Comparison of ENCODE assay signal across 8 cellular contexts in the genomic region with DNA sequence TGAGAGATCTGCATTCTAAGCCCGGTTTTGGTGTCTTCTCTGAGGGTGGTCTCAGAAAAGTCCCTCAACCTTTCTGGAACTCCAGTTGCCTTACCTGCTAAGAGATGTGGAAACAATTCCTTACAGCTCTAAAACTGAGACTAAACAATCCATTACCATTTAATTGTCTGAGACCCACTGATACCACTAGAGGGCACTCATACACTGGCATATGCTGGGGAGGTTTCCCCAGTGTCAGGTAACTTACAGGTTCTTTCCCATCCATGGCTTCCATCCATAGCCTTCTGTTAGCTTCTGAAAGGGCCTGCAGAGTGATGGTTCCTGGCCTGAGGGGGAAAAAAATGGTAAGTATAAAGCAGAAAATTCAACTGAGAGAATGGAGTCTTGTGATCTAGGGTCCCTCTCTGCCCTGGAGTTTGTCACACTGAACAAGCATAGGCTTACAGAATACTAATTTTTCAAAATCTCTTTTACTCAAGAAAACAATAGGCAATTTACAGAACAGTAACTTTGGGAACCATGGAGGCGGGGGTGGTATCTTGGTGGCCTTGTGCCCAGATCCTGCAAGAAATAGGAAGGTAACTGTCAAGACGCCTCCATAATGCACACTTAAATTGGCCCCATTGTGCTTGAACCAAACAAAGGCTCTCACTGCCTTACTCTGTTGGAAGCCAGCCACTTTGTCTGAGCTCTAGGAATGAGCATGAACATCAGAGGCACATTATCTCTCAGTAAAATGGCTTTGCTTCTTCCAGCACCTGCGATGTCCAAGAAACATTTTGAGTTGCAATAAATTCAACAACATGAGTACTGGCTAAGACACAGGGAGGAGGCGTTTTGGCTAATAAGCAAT.
DNase-seq lines count a peak whose midpoint lies in the region; ATAC-seq, FAIRE-seq and TF ChIP-seq lines count a peak whose summit lies in the region.

No MANE protein-coding gene starts in this region.

- peak; percentile 87 to 95 for TF ChIP-seq RAD21 in A549 (conservative IDR thresholded peaks at IDR 0.05 in 1 of 2, IDR thresholded peaks at IDR 0.05 in 1 of 2)

- WGBS in A549 (ENCODE audit: missing lambda C conversion rate) = 52% methylated on average over 5 of the region's 5 CpGs
- 52 to 58% methylated on average over 5 of the region's 5 CpGs for WGBS in pancreas, 2 donors

- POLR2A ChIA-PET in A549 (lab: Yijun Ruan, JAX) = interaction anchor here (0.6 to 1.0 kb wide), 2 partner anchors 301 to 340 kb away, joined by 3 to 4 read pairs; no protein-coding TSS in a partner anchor
- POLR2A ChIA-PET in activated CD4-positive, alpha-beta T cell treated with anti-CD3 and anti-CD28 coated beads, Interleukin-2, amount 10 ng/mL, durations not matched to agents 7 days and 5 days (lab: Charles Lee) = no interaction called here

- H3K36me3 Mint-ChIP-seq in activated CD4-positive, alpha-beta T cell treated with anti-CD3 and anti-CD28 coated beads, Interleukin-2, amount 10 ng/mL, durations not matched to agents 7 days and 5 days (ENCODE audit: low read depth) = no peaks in the 10 kb centered on the region

- no peaks in the 10 kb centered on the region for H3K9me3 Mint-ChIP-seq in activated CD4-positive, alpha-beta T cell treated with anti-CD3 and anti-CD28 coated beads, Interleukin-2, amount 10 ng/mL, durations not matched to agents 7 days and 5 days

- TF ChIP-seq POLR2A in A549 (IDR thresholded peaks at IDR 0.05; ENCODE audit: low read length) = no peak
- TF ChIP-seq POLR2A in H54 (IDR thresholded peaks at IDR 0.05; ENCODE audit: low read depth, low read length) = no peak

- no peaks in the 10 kb centered on the region for H3K9me3 ChIP-seq in A549
- no peaks in the 10 kb centered on the region for H3K9me3 ChIP-seq in pancreas

- no peak overlapping the region for H3K4me2 ChIP-seq in A549

- H3K4me1 ChIP-seq in A549 = no peaks in the 10 kb centered on the region
- H3K4me1 ChIP-seq in pancreas = no peaks in the 10 kb centered on the region

- no peak for TF ChIP-seq EP300 in A549 (IDR thresholded peaks at IDR 0.05)

- TF ChIP-seq CTCF in A549 (IDR thresholded peaks at IDR 0.05) (peak; percentile 82), foreskin fibroblast (IDR thresholded peaks at IDR 0.05; ENCODE audit: low read depth, low read length) (peak; percentile 31), pancreas (IDR thresholded peaks at IDR 0.05) (peak; percentile 57 to 69 (median 65))

- H3K27ac ChIP-seq in A549 (no peak overlapping the region), pancreas (no peak overlapping the region)

- intact Hi-C loops in pancreas (cut with DNase I) = no loop called here

- H3K27me3 ChIP-seq in pancreas = no peaks in the 10 kb centered on the region

- H3K36me3 ChIP-seq in pancreas = no peaks in the 10 kb centered on the region

- no peak overlapping the region for H3K4me3 Mint-ChIP-seq in activated CD4-positive, alpha-beta T cell treated with anti-CD3 and anti-CD28 coated beads, Interleukin-2, amount 10 ng/mL, durations not matched to agents 7 days and 5 days

- no peak overlapping the region for H3K4me3 ChIP-seq in A549
- H3K4me3 ChIP-seq in foreskin fibroblast (ENCODE audit: low read depth in 1 of 2, low read length in 2 of 2) = no peak overlapping the region
- no peak overlapping the region for H3K4me3 ChIP-seq in pancreas

- DNase-seq in A549 (ENCODE audit: low read depth in 1 of 2, low spot score in 1 of 2) (peak; percentile 40 to 71), EH (ENCODE audit: low read depth) (peak; percentile 47), H54 (ENCODE audit: insufficient read length, low spot score) (peak; percentile 40), NCI-H1105 treated with DMSO at 0.1 percent for 48 hours (lab: John Stamatoyannopoulos, UW) (peak; percentile 48), foreskin fibroblast (peak in 1 of 2 donors; percentile 60), pancreas (peak in 3 of 6 donors; percentile 7 to 40 (median 31))
- DNase-seq in activated CD4-positive, alpha-beta T cell treated with anti-CD3 and anti-CD28 coated beads, Interleukin-2, amount 10 ng/mL, durations not matched to agents 7 days and 5 days = peak; percentile 31

- peaks cover 3% of the 10 kb centered on the region for H3K27me3 Mint-ChIP-seq in activated CD4-positive, alpha-beta T cell treated with anti-CD3 and anti-CD28 coated beads, Interleukin-2, amount 10 ng/mL, durations not matched to agents 7 days and 5 days

- FAIRE-seq in A549 (lab: Jason Lieb, UNC) (peak; percentile 93), H54 (lab: Jason Lieb, UNC) (peak; percentile 90), pancreas (lab: Jason Lieb, UNC) (peak; percentile 65)

- no peak overlapping the region for H3K27ac Mint-ChIP-seq in activated CD4-positive, alpha-beta T cell treated with anti-CD3 and anti-CD28 coated beads, Interleukin-2, amount 10 ng/mL, durations not matched to agents 7 days and 5 days

- no peaks in the 10 kb centered on the region for H3K4me1 Mint-ChIP-seq in activated CD4-positive, alpha-beta T cell treated with anti-CD3 and anti-CD28 coated beads, Interleukin-2, amount 10 ng/mL, durations not matched to agents 7 days and 5 days

- ATAC-seq in A549 (peak; percentile 88 to 90), pancreas (peak; percentile 67 to 97 (median 91)), GM19035 (IDR thresholded peaks at IDR 0.05; ENCODE audit: unreplicated experiment) (no peak)

- CTCF ChIA-PET in A549 (lab: Yijun Ruan, JAX) = interaction anchor here (0.6 to 8.7 kb wide), 39 partner anchors 8 to 1732 kb away, joined by 3 to 61 read pairs (median 4); partner anchors contain the start of genes OPHN1 and YIPF6
- CTCF ChIA-PET in activated CD4-positive, alpha-beta T cell treated with anti-CD3 and anti-CD28 coated beads, Interleukin-2, amount 10 ng/mL, durations not matched to agents 7 days and 5 days (lab: Charles Lee) = interaction anchor here (0.9 to 1.4 kb wide), 3 partner anchors 11 to 56 kb away, joined by 3 read pairs; no protein-coding TSS in a partner anchor

TF ChIP-seq in A549, 52 proteins besides CTCF, POLR2A, EP300 and RAD21:
- TF ChIP-seq SMC3 (IDR thresholded peaks at IDR 0.05) (peak; percentile 64), CBX2 (IDR thresholded peaks at IDR 0.05; ENCODE audit: borderline replicate concordance, low read depth) (no peak)

Comparison
In these comparisons a context has a peak if more than half of its experiments do, and no peak if none do; other contexts are left out.
1. CTCF ChIP-seq: peak in every context shown above with its lines; median percentile 82 in A549; 65 in pancreas; 31 in foreskin fibroblast.